In the genomic region with DNA sequence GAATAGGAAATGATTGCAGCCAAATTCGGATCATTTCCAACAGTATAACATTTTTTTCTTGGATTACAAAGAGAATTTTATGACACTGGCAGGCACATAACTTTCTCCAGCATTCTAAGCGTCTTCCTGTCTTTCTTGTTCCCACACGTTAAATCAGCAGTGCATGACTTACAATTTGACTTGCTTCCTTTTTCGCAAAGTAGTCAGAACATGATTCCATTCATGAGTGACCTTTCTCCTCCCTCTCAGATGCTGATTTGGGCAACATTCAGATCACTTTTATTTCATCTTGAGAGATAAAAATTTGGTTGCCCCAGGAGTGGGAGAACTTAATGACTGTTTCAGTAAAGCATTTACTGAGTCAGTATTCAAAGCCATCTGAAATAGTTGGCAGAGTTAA, we compare ENCODE assay signal across 14 cellular contexts.
A peak's percentile ranks its signal among the peaks of the same experiment; 100 is the strongest.
DNase-seq lines count a peak whose midpoint lies in the region; ATAC-seq and TF ChIP-seq lines count a peak whose summit lies in the region.
"Had no signal": no experiment of that assay in that cellular context is flagged by ENCODE, and none has a peak within 500 bp of the region (broad histone marks: within the 10 kb centered on the region; RNA-seq: fewer than 3 reads in every experiment).

No MANE protein-coding gene starts in this region.

- TF ChIP-seq POLR2A in prostate gland (IDR thresholded peaks at IDR 0.05): no peak

- no peaks in the 10 kb centered on the region for H3K27me3 Mint-ChIP-seq in natural killer cell (ENCODE audit: low read depth in 2 of 2)

- H3K9me3 Mint-ChIP-seq in natural killer cell: peaks cover 0 to 4% of the 10 kb centered on the region in 2 donors

- DNase-seq in epithelial cell of proximal tubule (ENCODE audit: low read depth): peak; percentile 25
- peak; percentile 46 for DNase-seq in prostate gland (ENCODE audit: low spot score)
- DNase-seq in NCI-H2081 treated with DMSO at 0.1 percent for 48 hours (lab: John Stamatoyannopoulos, UW): no peak
- no peak for DNase-seq in NCI-H1417 (lab: John Stamatoyannopoulos, UW)
- DNase-seq in G401 (ENCODE audit: low spot score): no peak
- no peak for DNase-seq in natural killer cell
- DNase-seq: HCEC 1CT; NCI-H1417 treated with DMSO at 0.1 percent for 48 hours; NK-92 treated with Interleukin-12 subunit alpha and Interleukin-12 subunit beta, amount 100 ng/mL, for 24 hours; T-helper 9 cell; thyroid gland had no signal

- H3K36me3 Mint-ChIP-seq in natural killer cell: no peaks in the 10 kb centered on the region

- ATAC-seq in GM18511 (IDR thresholded peaks at IDR 0.05; ENCODE audit: unreplicated experiment) (peak; percentile 58), HG03520 (IDR thresholded peaks at IDR 0.05; ENCODE audit: unreplicated experiment) (peak; percentile 60), natural killer cell (no peak)

- H3K9me3 ChIP-seq in prostate gland: no peaks in the 10 kb centered on the region
- H3K9me3 ChIP-seq: thyroid gland had no signal

- in situ Hi-C loops in G401 (cut with HindIII; ENCODE audit: low sequenced_read_pairs): no loop called here

- intact Hi-C loops in prostate gland (cut with DNase I) (no loop called here), natural killer cell (cut with micrococcal nuclease) (no loop called here)

- H3K27me3 ChIP-seq in prostate gland (replicated peaks; ENCODE audit: insufficient read depth): no peaks in the 10 kb centered on the region
- H3K27me3 ChIP-seq: thyroid gland had no signal

- H3K36me3 ChIP-seq in prostate gland: no peaks in the 10 kb centered on the region
- H3K36me3 ChIP-seq: thyroid gland had no signal

- TF ChIP-seq CTCF in epithelial cell of proximal tubule (conservative IDR thresholded peaks at IDR 0.05; ENCODE audit: low read depth, low read length): no peak
- no peak for TF ChIP-seq CTCF in prostate gland (IDR thresholded peaks at IDR 0.05)
- TF ChIP-seq CTCF in natural killer cell (IDR thresholded peaks at IDR 0.05): no peak

- no peak overlapping the region for H3K4me3 Mint-ChIP-seq in natural killer cell

- H3K27ac Mint-ChIP-seq in natural killer cell: no peak overlapping the region

- H3K4me1 Mint-ChIP-seq in natural killer cell: no peaks in the 10 kb centered on the region

- H3K27ac ChIP-seq in prostate gland: no peak overlapping the region
- H3K27ac ChIP-seq: coronary artery, thyroid gland had no signal

- H3K4me3 ChIP-seq in epithelial cell of proximal tubule (ENCODE audit: low read depth, low read length): no peak overlapping the region
- no peak overlapping the region for H3K4me3 ChIP-seq in prostate gland
- H3K4me3 ChIP-seq: coronary artery, thyroid gland had no signal

- H3K4me1 ChIP-seq in prostate gland (replicated peaks): no peaks in the 10 kb centered on the region
- H3K4me1 ChIP-seq: thyroid gland had no signal

- WGBS in prostate gland: 1% methylated on average over 4 of the region's 4 CpGs

Comparison
In these comparisons a context has a peak if more than half of its experiments do, and no peak if none do; other contexts are left out.
1. ATAC-seq: peak in GM18511 (single experiment) and HG03520 (single experiment); none in natural killer cell (0 of 3).
2. DNase-seq: peak in epithelial cell of proximal tubule (single experiment) and prostate gland (single experiment); none in NCI-H2081 treated with DMSO at 0.1 percent for 48 hours (single experiment), NCI-H1417 (0 of 3), G401 (single experiment) and natural killer cell (single experiment).